Comparison of ENCODE assay signal across 8 cellular contexts in genomic region chrX:24464836-24465523, GRCh38. TPM values are rescaled to one million over a fixed set of nuclear protein-coding genes. Genes with fewer than 3 reads are reported as not detected.
DNase-seq lines count a peak whose midpoint lies in the region; ATAC-seq and TF ChIP-seq lines count a peak whose summit lies in the region.

Gene PDK3 (plus strand): TSS chrX:24465286. CDS start chrX:24465456, 170 bp downstream.

- peak; percentile 90 for ATAC-seq in GM21390 (IDR thresholded peaks at IDR 0.05; ENCODE audit: unreplicated experiment)
- peak; percentile 96 for ATAC-seq in activated CD8-positive, alpha-beta memory T cell treated with anti-CD3 and anti-CD28 coated beads, Interleukin-2, amount 10 ng/mL, durations not matched to agents 7 days and 5 days

- H3K27me3 Mint-ChIP-seq in Caco-2 (ENCODE audit: insufficient read depth, unreplicated experiment) = peaks cover 3% of the 10 kb centered on the region
- H3K27me3 Mint-ChIP-seq in activated CD8-positive, alpha-beta memory T cell treated with anti-CD3 and anti-CD28 coated beads, Interleukin-2, amount 10 ng/mL, durations not matched to agents 7 days and 5 days = no peaks in the 10 kb centered on the region
- no peaks in the 10 kb centered on the region for H3K27me3 Mint-ChIP-seq in mesothelial cell of epicardium (ENCODE audit: low read depth)

- no peaks in the 10 kb centered on the region for H3K4me1 ChIP-seq in Caco-2
- peaks cover 8% of the 10 kb centered on the region for H3K4me1 ChIP-seq in endocrine pancreas (ENCODE audit: control insufficient read depth, insufficient read depth, low read length)

- no peaks in the 10 kb centered on the region for H3K4me1 Mint-ChIP-seq in Caco-2 (ENCODE audit: low read depth, unreplicated experiment)
- H3K4me1 Mint-ChIP-seq in activated CD8-positive, alpha-beta memory T cell treated with anti-CD3 and anti-CD28 coated beads, Interleukin-2, amount 10 ng/mL, durations not matched to agents 7 days and 5 days = peaks cover 36% of the 10 kb centered on the region
- peaks cover 42% of the 10 kb centered on the region for H3K4me1 Mint-ChIP-seq in mesothelial cell of epicardium

- peak; percentile 82 to 86 for DNase-seq in Caco-2
- peak in 75 of 76 experiments; percentile 2 to 89 (median 78) for DNase-seq in HUDEP-2 (lab: John Stamatoyannopoulos, UW; ENCODE audit: unreplicated experiment in 76 of 76)
- DNase-seq in NOMO-1 treated with dmso at 0.1 percent for 144 hours (lab: John Stamatoyannopoulos, UW; ENCODE audit: unreplicated experiment) = peak; percentile 58
- peak; percentile 89 for DNase-seq in activated CD8-positive, alpha-beta memory T cell treated with anti-CD3 and anti-CD28 coated beads, Interleukin-2, amount 10 ng/mL, durations not matched to agents 7 days and 5 days
- peak; percentile 91 to 99 for DNase-seq in mesothelial cell of epicardium (ENCODE audit: low spot score in 2 of 2, unreplicated experiment in 2 of 2)
- DNase-seq in stimulated activated CD8-positive, alpha-beta memory T cell treated with anti-CD3 and anti-CD28 coated beads, Interleukin-15, amount 100 ng/mL, for 4 hours (ENCODE audit: low read depth in 2 of 2) = peak; percentile 70 to 73

- CTCF ChIA-PET in Caco-2 (lab: Charles Lee) = interaction anchor here (0.6 kb wide), 1 partner anchor 34 kb away, joined by 5 read pairs; no protein-coding TSS in a partner anchor
- CTCF ChIA-PET in activated CD8-positive, alpha-beta memory T cell treated with anti-CD3 and anti-CD28 coated beads, Interleukin-2, amount 10 ng/mL, durations not matched to agents 7 days and 5 days (lab: Charles Lee) = interaction anchor here (1.0 to 1.5 kb wide), 5 partner anchors 8 to 107 kb away, joined by 3 to 5 read pairs (median 3); no protein-coding TSS in a partner anchor

- POLR2A ChIA-PET in Caco-2 (lab: Charles Lee) = no interaction called here

- TF ChIP-seq CTCF in Caco-2 (IDR thresholded peaks at IDR 0.05; ENCODE audit: insufficient read depth in 1 of 2, low read depth in 1 of 2, low read length in 1 of 2, severe bottlenecking in 1 of 2, unreplicated experiment in 1 of 2) (no peak), mesothelial cell of epicardium (IDR thresholded peaks at IDR 0.05; ENCODE audit: unreplicated experiment) (no peak)

- H3K9me3 ChIP-seq in Caco-2 = no peaks in the 10 kb centered on the region
- H3K9me3 ChIP-seq in endocrine pancreas (ENCODE audit: control insufficient read depth, low read length) = no peaks in the 10 kb centered on the region

- H3K36me3 Mint-ChIP-seq in Caco-2 (ENCODE audit: insufficient read depth, unreplicated experiment) (no peaks in the 10 kb centered on the region), mesothelial cell of epicardium (no peaks in the 10 kb centered on the region)
- peaks cover 3% of the 10 kb centered on the region for H3K36me3 Mint-ChIP-seq in activated CD8-positive, alpha-beta memory T cell treated with anti-CD3 and anti-CD28 coated beads, Interleukin-2, amount 10 ng/mL, durations not matched to agents 7 days and 5 days

- H3K4me3 ChIP-seq in Caco-2 (ENCODE audit: low read depth, low read length) = peak within 1 kb of the TSS; percentile 78
- peak within 1 kb of the TSS; percentile 76 for H3K4me3 ChIP-seq in endocrine pancreas (ENCODE audit: control insufficient read depth, insufficient read depth, low read length)

- H3K27me3 ChIP-seq in Caco-2 (replicated peaks; ENCODE audit: control insufficient read depth, insufficient read depth, low read length) = no peaks in the 10 kb centered on the region
- H3K27me3 ChIP-seq in endocrine pancreas (ENCODE audit: control insufficient read depth, insufficient read depth, low read length) = no peaks in the 10 kb centered on the region

- H3K9me3 Mint-ChIP-seq in Caco-2 (ENCODE audit: unreplicated experiment) (no peaks in the 10 kb centered on the region), mesothelial cell of epicardium (no peaks in the 10 kb centered on the region)
- H3K9me3 Mint-ChIP-seq in activated CD8-positive, alpha-beta memory T cell treated with anti-CD3 and anti-CD28 coated beads, Interleukin-2, amount 10 ng/mL, durations not matched to agents 7 days and 5 days (ENCODE audit: low read depth) = no peaks in the 10 kb centered on the region

- H3K36me3 ChIP-seq in Caco-2 (ENCODE audit: control insufficient read depth, insufficient read depth, low read length) (no peaks in the 10 kb centered on the region), endocrine pancreas (ENCODE audit: control insufficient read depth, insufficient read depth, low read length) (no peaks in the 10 kb centered on the region)

- H3K27ac Mint-ChIP-seq in Caco-2 (ENCODE audit: unreplicated experiment) = no peak within 1 kb of the TSS
- H3K27ac Mint-ChIP-seq in activated CD8-positive, alpha-beta memory T cell treated with anti-CD3 and anti-CD28 coated beads, Interleukin-2, amount 10 ng/mL, durations not matched to agents 7 days and 5 days = peak within 1 kb of the TSS; percentile 87
- peak within 1 kb of the TSS; percentile 73 for H3K27ac Mint-ChIP-seq in mesothelial cell of epicardium

- H3K9ac ChIP-seq in endocrine pancreas (ENCODE audit: control insufficient read depth, insufficient read depth, low read length) = peak within 1 kb of the TSS; percentile 51

- peak within 1 kb of the TSS; percentile 72 for H3K4me3 Mint-ChIP-seq in Caco-2 (ENCODE audit: unreplicated experiment)
- peak within 1 kb of the TSS; percentile 77 for H3K4me3 Mint-ChIP-seq in activated CD8-positive, alpha-beta memory T cell treated with anti-CD3 and anti-CD28 coated beads, Interleukin-2, amount 10 ng/mL, durations not matched to agents 7 days and 5 days
- H3K4me3 Mint-ChIP-seq in mesothelial cell of epicardium = peak within 1 kb of the TSS; percentile 82

- no TSS peak for BruUV-seq in Caco-2 (replicated peaks; lab: Mats Ljungman, UMichigan)

- intact Hi-C loops in Caco-2 (cut with micrococcal nuclease; ENCODE audit: unreplicated experiment) = loop anchor here (2.0 kb wide), 1 partner anchor 34 kb away; no protein-coding TSS in a partner anchor

RNA-seq across cellular contexts. Expression of gene PDK3, which starts in this region (rescaled TPM):
- 4.0 and 4.9 TPM in 2 replicates for total RNA-seq in Caco-2 (2022)
- total RNA-seq in activated CD8-positive, alpha-beta memory T cell treated with anti-CD3 and anti-CD28 coated beads, Interleukin-2, amount 10 ng/mL, durations not matched to agents 7 days and 5 days = 10 to 100 TPM; 21.2 to 22.6 TPM
- 23.4 to 26.0 TPM (median 25.5 TPM) in 3 replicates for total RNA-seq in mesothelial cell of epicardium

Comparison
In these comparisons a context has a peak if more than half of its experiments do, and no peak if none do; other contexts are left out.
1. Peak in every context shown above with its lines: DNase-seq, ATAC-seq and H3K4me3 ChIP-seq.